Comparison of ENCODE assay signal across 21 cellular contexts in genomic region chr7:51340029-51340838, GRCh38. TPM values are rescaled to one million over a fixed set of nuclear protein-coding genes. Genes with fewer than 3 reads are reported as not detected.
DNase-seq lines count a peak whose midpoint lies in the region; ATAC-seq and TF ChIP-seq lines count a peak whose summit lies in the region.
"Had no signal": no experiment of that assay in that cellular context is flagged by ENCODE, and none has a peak within 500 bp of the region (broad histone marks: within the 10 kb centered on the region; RNA-seq: fewer than 3 reads in every experiment).

No MANE protein-coding gene starts in this region.

- DNase-seq in WTC11 (ENCODE audit: low spot score) (no peak), kidney tubule cell (ENCODE audit: low spot score) (peak; percentile 67), SK-N-DZ (ENCODE audit: low spot score) (no peak), kidney glomerular epithelial cell (lab: John Stamatoyannopoulos, UW) (no peak)
- no peak for DNase-seq in stimulated activated effector memory CD8-positive, alpha-beta T cell treated with anti-CD3 and anti-CD28 coated beads, Interleukin-12 subunit alpha, Interleukin-12 subunit beta, amount 100 ng/mL, for 72 hours (ENCODE audit: low spot score in 2 of 2)
- DNase-seq in activated CD8-positive, alpha-beta memory T cell treated with anti-CD3 and anti-CD28 coated beads, Interleukin-2, amount 10 ng/mL, durations not matched to agents 7 days and 5 days, result no peak
- DNase-seq: activated CD8-positive, alpha-beta memory T cell treated with anti-CD3 and anti-CD28 coated beads, Interleukin-2, amount 50 U/mL, for 4 hours; H7; MG63; naive thymus-derived CD8-positive, alpha-beta T cell; NCI-H1417; NCI-H2081 treated with DMSO at 0.1 percent for 48 hours; NK-92 treated with Interleukin-12 subunit alpha and Interleukin-12 subunit beta, amount 100 ng/mL, for 24 hours; retina; stimulated activated CD4-positive, alpha-beta T cell treated with anti-CD3 and anti-CD28 coated beads, Interleukin-2, amount 100 ng/mL, for 24 hours had no signal

- H3K4me1 Mint-ChIP-seq in WTC11, result peaks cover 8% of the 10 kb centered on the region
- H3K4me1 Mint-ChIP-seq in stimulated activated effector memory CD8-positive, alpha-beta T cell treated with anti-CD3 and anti-CD28 coated beads, Interleukin-12 subunit alpha, Interleukin-12 subunit beta, amount 100 ng/mL, for 72 hours, result no peaks in the 10 kb centered on the region
- H3K4me1 Mint-ChIP-seq in activated CD8-positive, alpha-beta memory T cell treated with anti-CD3 and anti-CD28 coated beads, Interleukin-2, amount 10 ng/mL, durations not matched to agents 7 days and 5 days, result no peaks in the 10 kb centered on the region
- H3K4me1 Mint-ChIP-seq: activated naive CD4-positive, alpha-beta T cell treated with anti-CD3 and anti-CD28 coated beads, Interleukin-2, amount 50 U/mL, for 24 hours; IgD-negative memory B cell; naive thymus-derived CD8-positive, alpha-beta T cell had no signal

- H3K27me3 Mint-ChIP-seq in WTC11 (ENCODE audit: low read depth), result no peaks in the 10 kb centered on the region
- H3K27me3 Mint-ChIP-seq in activated CD8-positive, alpha-beta memory T cell treated with anti-CD3 and anti-CD28 coated beads, Interleukin-2, amount 10 ng/mL, durations not matched to agents 7 days and 5 days, result no peaks in the 10 kb centered on the region
- H3K27me3 Mint-ChIP-seq: IgD-negative memory B cell had no signal

- no peak for TF ChIP-seq CTCF in WTC11 (IDR thresholded peaks at IDR 0.05)

- POLR2A ChIA-PET in WTC11 (lab: Charles Lee), result no interaction called here

- TF ChIP-seq RAD21 in Ishikawa (IDR thresholded peaks at IDR 0.05; ENCODE audit: low read depth), result no peak

- no peak for ATAC-seq in WTC11
- peak; percentile 19 for ATAC-seq in stimulated activated effector memory CD8-positive, alpha-beta T cell treated with anti-CD3 and anti-CD28 coated beads, Interleukin-12 subunit alpha, Interleukin-12 subunit beta, amount 100 ng/mL, for 72 hours
- ATAC-seq in activated CD8-positive, alpha-beta memory T cell treated with anti-CD3 and anti-CD28 coated beads, Interleukin-2, amount 10 ng/mL, durations not matched to agents 7 days and 5 days, result no peak
- ATAC-seq in GM21423 (IDR thresholded peaks at IDR 0.05; ENCODE audit: unreplicated experiment), result no peak
- ATAC-seq: naive thymus-derived CD8-positive, alpha-beta T cell; Panc1 had no signal

- no peak overlapping the region for H3K4me3 Mint-ChIP-seq in WTC11
- H3K4me3 Mint-ChIP-seq in stimulated activated effector memory CD8-positive, alpha-beta T cell treated with anti-CD3 and anti-CD28 coated beads, Interleukin-12 subunit alpha, Interleukin-12 subunit beta, amount 100 ng/mL, for 72 hours, result no peak overlapping the region
- H3K4me3 Mint-ChIP-seq in activated CD8-positive, alpha-beta memory T cell treated with anti-CD3 and anti-CD28 coated beads, Interleukin-2, amount 10 ng/mL, durations not matched to agents 7 days and 5 days, result no peak overlapping the region
- H3K4me3 Mint-ChIP-seq: activated naive CD4-positive, alpha-beta T cell treated with anti-CD3 and anti-CD28 coated beads, Interleukin-2, amount 50 U/mL, for 24 hours; IgD-negative memory B cell; naive thymus-derived CD8-positive, alpha-beta T cell; T-helper 1 cell treated with Interleukin-12 subunit alpha and Interleukin-12 subunit beta and Interleukin-4 antibody, amounts not matched to agents 30 μg/mL and 1 μg/mL, for 36 hours had no signal

- CTCF ChIA-PET in WTC11 (lab: Charles Lee), result interaction anchor here (0.7 to 1.9 kb wide), 6 partner anchors 13 to 179 kb away, joined by 3 to 5 read pairs (median 4); no protein-coding TSS in a partner anchor
- CTCF ChIA-PET in activated CD8-positive, alpha-beta memory T cell treated with anti-CD3 and anti-CD28 coated beads, Interleukin-2, amount 10 ng/mL, durations not matched to agents 7 days and 5 days (lab: Charles Lee), result no interaction called here

- no peak for TF ChIP-seq EP300 in Ishikawa (IDR thresholded peaks at IDR 0.05; ENCODE audit: borderline replicate concordance)

- no peaks in the 10 kb centered on the region for H3K9me3 Mint-ChIP-seq in WTC11
- no peaks in the 10 kb centered on the region for H3K9me3 Mint-ChIP-seq in stimulated activated effector memory CD8-positive, alpha-beta T cell treated with anti-CD3 and anti-CD28 coated beads, Interleukin-12 subunit alpha, Interleukin-12 subunit beta, amount 100 ng/mL, for 72 hours
- no peaks in the 10 kb centered on the region for H3K9me3 Mint-ChIP-seq in activated CD8-positive, alpha-beta memory T cell treated with anti-CD3 and anti-CD28 coated beads, Interleukin-2, amount 10 ng/mL, durations not matched to agents 7 days and 5 days (ENCODE audit: low read depth)
- H3K9me3 Mint-ChIP-seq: activated naive CD4-positive, alpha-beta T cell treated with anti-CD3 and anti-CD28 coated beads, Interleukin-2, amount 50 U/mL, for 24 hours; IgD-negative memory B cell; naive thymus-derived CD8-positive, alpha-beta T cell; T-helper 1 cell treated with Interleukin-12 subunit alpha and Interleukin-12 subunit beta and Interleukin-4 antibody, amounts not matched to agents 30 μg/mL and 1 μg/mL, for 36 hours had no signal

- H3K27ac Mint-ChIP-seq in WTC11, result peak overlapping the region; percentile 30; the same call in 1 of the 2 replicates
- no peak overlapping the region for H3K27ac Mint-ChIP-seq in stimulated activated effector memory CD8-positive, alpha-beta T cell treated with anti-CD3 and anti-CD28 coated beads, Interleukin-12 subunit alpha, Interleukin-12 subunit beta, amount 100 ng/mL, for 72 hours
- no peak overlapping the region for H3K27ac Mint-ChIP-seq in activated CD8-positive, alpha-beta memory T cell treated with anti-CD3 and anti-CD28 coated beads, Interleukin-2, amount 10 ng/mL, durations not matched to agents 7 days and 5 days
- H3K27ac Mint-ChIP-seq: activated naive CD4-positive, alpha-beta T cell treated with anti-CD3 and anti-CD28 coated beads, Interleukin-2, amount 50 U/mL, for 24 hours; IgD-negative memory B cell; naive thymus-derived CD8-positive, alpha-beta T cell; T-helper 1 cell treated with Interleukin-12 subunit alpha and Interleukin-12 subunit beta and Interleukin-4 antibody, amounts not matched to agents 30 μg/mL and 1 μg/mL, for 36 hours had no signal

- H3K36me3 Mint-ChIP-seq in WTC11, result no peaks in the 10 kb centered on the region
- H3K36me3 Mint-ChIP-seq in stimulated activated effector memory CD8-positive, alpha-beta T cell treated with anti-CD3 and anti-CD28 coated beads, Interleukin-12 subunit alpha, Interleukin-12 subunit beta, amount 100 ng/mL, for 72 hours, result no peaks in the 10 kb centered on the region
- no peaks in the 10 kb centered on the region for H3K36me3 Mint-ChIP-seq in activated CD8-positive, alpha-beta memory T cell treated with anti-CD3 and anti-CD28 coated beads, Interleukin-2, amount 10 ng/mL, durations not matched to agents 7 days and 5 days
- H3K36me3 Mint-ChIP-seq: activated naive CD4-positive, alpha-beta T cell treated with anti-CD3 and anti-CD28 coated beads, Interleukin-2, amount 50 U/mL, for 24 hours; IgD-negative memory B cell; naive thymus-derived CD8-positive, alpha-beta T cell had no signal

TF ChIP-seq in Ishikawa, 13 proteins besides CTCF, POLR2A, EP300 and RAD21 (continues in another document):
- TF ChIP-seq TEAD4 (IDR thresholded peaks at IDR 0.05) (peak; percentile 76), TAF1 (IDR thresholded peaks at IDR 0.05; ENCODE audit: low read depth) (no peak), MAX (IDR thresholded peaks at IDR 0.05) (no peak), NFIC (IDR thresholded peaks at IDR 0.05) (no peak), YY1 (IDR thresholded peaks at IDR 0.05; ENCODE audit: low read depth) (no peak)

TF ChIP-seq in WTC11, 78 proteins besides CTCF, POLR2A, EP300 and RAD21:
- TF ChIP-seq ATF6 (CRISPR knock-in tag; IDR thresholded peaks at IDR 0.05) (no peak), PREB (CRISPR knock-in tag; IDR thresholded peaks at IDR 0.05; ENCODE audit: borderline replicate concordance) (no peak), ATF1 (CRISPR knock-in tag; IDR thresholded peaks at IDR 0.05) (no peak), SMAD4 (CRISPR knock-in tag; IDR thresholded peaks at IDR 0.05) (no peak)

RNA-seq across cellular contexts. Expression of gene COBL, which starts 23.6 kb away (rescaled TPM):
- 36.5 to 49.8 TPM (median 48.1 TPM) in 3 replicates for total RNA-seq in WTC11 (2021)
- not detected for total RNA-seq in activated CD8-positive, alpha-beta memory T cell treated with anti-CD3 and anti-CD28 coated beads, Interleukin-2, amount 10 ng/mL, durations not matched to agents 7 days and 5 days
- polyA plus RNA-seq in SK-N-DZ (2014; cell fraction: cytosol; rRNA removed), result not detected in 2 replicates
- not detected in 2 replicates for polyA plus RNA-seq in SK-N-DZ (2014; cell fraction: nucleus; rRNA removed)
- total RNA-seq: naive thymus-derived CD8-positive, alpha-beta T cell had no signal
- polyA plus RNA-seq: IgD-negative memory B cell; naive thymus-derived CD8-positive, alpha-beta T cell had no signal

Comparison
In these comparisons a context has a peak if more than half of its experiments do, and no peak if none do; other contexts are left out.
1. RNA of gene COBL, which starts 23.6 kb away (total RNA-seq): 36.5 to 49.8 TPM in WTC11; not detected in activated CD8-positive, alpha-beta memory T cell treated with anti-CD3 and anti-CD28 coated beads, Interleukin-2, amount 10 ng/mL, durations not matched to agents 7 days and 5 days; every median in the first group is over 10 times any median in the second.